8 cellular contexts compared by ENCODE assay signal in the genomic region with DNA sequence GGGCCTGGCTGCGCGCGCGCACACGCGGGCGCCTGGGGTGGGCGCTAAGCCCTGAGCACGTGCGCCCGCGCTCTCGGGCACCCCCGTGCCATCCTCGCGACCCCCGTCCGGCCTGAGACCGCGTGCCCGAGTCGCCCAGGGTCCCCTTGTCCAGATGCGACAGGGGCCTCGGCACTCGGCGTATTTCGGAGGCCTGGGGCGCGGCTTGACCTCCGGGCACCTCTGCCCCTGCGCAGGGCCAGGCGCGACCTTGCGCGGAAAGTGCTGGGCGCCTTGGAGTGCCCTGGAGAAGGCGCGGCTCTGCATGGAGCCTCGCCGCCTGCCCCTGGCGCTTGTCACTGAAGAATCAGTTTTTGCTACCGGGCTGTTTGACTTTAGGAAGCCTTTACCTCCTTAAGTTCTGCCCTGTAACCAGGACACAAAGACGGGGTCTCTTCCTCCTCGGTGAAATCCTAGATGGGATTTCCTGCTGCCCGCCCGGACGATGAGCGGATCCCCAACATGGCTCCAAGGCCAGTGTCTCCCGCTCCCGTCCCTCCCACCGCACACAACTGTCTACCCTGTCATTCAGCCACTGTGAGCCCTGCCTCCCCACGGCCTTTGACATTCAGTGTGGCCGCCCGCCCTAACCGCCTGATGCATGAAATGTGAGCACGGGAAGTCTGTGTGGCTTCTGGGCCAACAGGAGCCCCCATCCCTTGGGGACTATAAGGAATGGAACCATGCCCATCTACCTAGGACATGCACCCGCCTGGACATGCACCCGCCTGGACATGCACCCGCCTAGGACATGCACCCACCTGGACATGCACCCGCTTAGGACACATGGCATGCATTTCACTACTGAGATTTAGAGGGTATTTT. TPM values are rescaled to one million over a fixed set of nuclear protein-coding genes. Genes with fewer than 3 reads are reported as not detected.
A peak's percentile ranks its signal among the peaks of the same experiment; 100 is the strongest.
DNase-seq lines count a peak whose midpoint lies in the region; ATAC-seq and TF ChIP-seq lines count a peak whose summit lies in the region.

No MANE protein-coding gene starts in this region.

- peak overlapping the region; percentile 36 for H3K9ac ChIP-seq in fibroblast of lung (ENCODE audit: insufficient read depth, low read length)

- H3K36me3 ChIP-seq in RWPE2 (ENCODE audit: low read depth), result no peaks in the 10 kb centered on the region
- H3K36me3 ChIP-seq in fibroblast of lung (ENCODE audit: control insufficient read depth, insufficient read depth, low read length), result no peaks in the 10 kb centered on the region
- no peaks in the 10 kb centered on the region for H3K36me3 ChIP-seq in ovary

- no peak for DNase-seq in GM12864 (ENCODE audit: low read depth)
- DNase-seq in RWPE2 (ENCODE audit: low spot score), result no peak
- DNase-seq in fibroblast of lung (ENCODE audit: low read depth in 2 of 2), result no peak
- DNase-seq in ovary, result peak in 2 of 5 donors; percentile 42 to 47
- no peak for DNase-seq in SIG-M5 treated with dmso at 0.1 percent for 504 hours (lab: John Stamatoyannopoulos, UW; ENCODE audit: unreplicated experiment)
- no peak for DNase-seq in NK-92 treated with Interleukin-12 subunit alpha and Interleukin-12 subunit beta, amount 100 ng/mL, for 24 hours (lab: John Stamatoyannopoulos, UW)
- no peak for DNase-seq in GM19240 (ENCODE audit: insufficient read length, low spot score)

- H3K4me3 ChIP-seq in GM12864 (ENCODE audit: low read depth, low read length) (peak overlapping the region; percentile 63), RWPE2 (ENCODE audit: severe bottlenecking) (peak overlapping the region; percentile 59), fibroblast of lung (replicated peaks in 1 of 4; ENCODE audit: control extremely low read depth in 1 of 4, insufficient read depth in 1 of 4, low read depth in 3 of 4, low read length in 4 of 4) (peak overlapping the region; percentile 34 to 80 (median 72)), ovary (peak overlapping the region; percentile 90)

- ATAC-seq in RWPE2 (ENCODE audit: low read depth), result no peak
- ATAC-seq in GM21619 (IDR thresholded peaks at IDR 0.05; ENCODE audit: unreplicated experiment), result no peak

- H4K20me1 ChIP-seq in fibroblast of lung (ENCODE audit: control insufficient read depth, extremely low read depth, insufficient read depth, low read length), result no peaks in the 10 kb centered on the region

- H3K27me3 ChIP-seq in RWPE2 (ENCODE audit: insufficient read depth, poor library complexity, severe bottlenecking) (peaks cover 15% of the 10 kb centered on the region), fibroblast of lung (ENCODE audit: control insufficient read depth, insufficient read depth, low read length) (no peaks in the 10 kb centered on the region), ovary (no peaks in the 10 kb centered on the region)

- H3K27ac ChIP-seq in RWPE2 (ENCODE audit: poor library complexity, severe bottlenecking) (no peak overlapping the region), fibroblast of lung (ENCODE audit: insufficient read depth, low read length) (peak overlapping the region; percentile 28), ovary (peak overlapping the region; percentile 2 to 64)

- no peak for TF ChIP-seq CTCF in GM12864 (IDR thresholded peaks at IDR 0.05; ENCODE audit: low read depth, low read length, missing control alignments)
- no peak for TF ChIP-seq CTCF in RWPE2 (IDR thresholded peaks at IDR 0.05; ENCODE audit: poor library complexity, severe bottlenecking)
- no peak for TF ChIP-seq CTCF in fibroblast of lung (conservative IDR thresholded peaks at IDR 0.05 in 1 of 2, IDR thresholded peaks at IDR 0.05 in 1 of 2; ENCODE audit: low read depth in 1 of 2, low read length in 2 of 2)
- TF ChIP-seq CTCF in ovary (IDR thresholded peaks at IDR 0.05), result no peak

- H2AFZ ChIP-seq in fibroblast of lung (ENCODE audit: low read length), result peak overlapping the region; percentile 65

- intact Hi-C loops in ovary (cut with DNase I), result loop anchor here in 1 of 4 donors (2.0 to 5.0 kb wide), 2 partner anchors 22 to 143 kb away; no protein-coding TSS in a partner anchor

- H3K4me1 ChIP-seq in RWPE2 (ENCODE audit: insufficient read depth, poor library complexity, severe bottlenecking) (no peaks in the 10 kb centered on the region), fibroblast of lung (ENCODE audit: control insufficient read depth, extremely low read depth, insufficient read depth, low read length) (no peaks in the 10 kb centered on the region), ovary (ENCODE audit: insufficient read depth) (peaks cover 4% of the 10 kb centered on the region)

- H3K9me3 ChIP-seq in RWPE2 (ENCODE audit: severe bottlenecking), result no peaks in the 10 kb centered on the region
- H3K9me3 ChIP-seq in fibroblast of lung (ENCODE audit: control insufficient read depth, insufficient read depth, low read depth, low read length), result no peaks in the 10 kb centered on the region
- no peaks in the 10 kb centered on the region for H3K9me3 ChIP-seq in ovary

- H3K4me2 ChIP-seq in fibroblast of lung (ENCODE audit: extremely low read depth, insufficient read depth, low read length), result peak overlapping the region; percentile 87

- no peak for TF ChIP-seq POLR2A in ovary (IDR thresholded peaks at IDR 0.05)

- whole genome bisulfite sequencing in ovary, 3 donors, result 12 to 26% (median 19%) methylated on average over 42 to 60 of the region's 60 CpGs

- TF ChIP-seq EP300 in ovary (IDR thresholded peaks at IDR 0.05), result no peak

- H3K79me2 ChIP-seq in fibroblast of lung (ENCODE audit: control insufficient read depth, insufficient read depth, low read length), result no peaks in the 10 kb centered on the region

RNA-seq across cellular contexts. Expression of gene STK32C, which starts 1.1 kb away (rescaled TPM):
- total RNA-seq in fibroblast of lung (12.6 and 21.5 TPM in 2 replicates), ovary (10 to 100 TPM in 2 of 7 donors, 1 to 10 TPM in 5; 5.4 to 13.8 (median 9.5) TPM)
- polyA plus RNA-seq in fibroblast of lung (4.4 and 8.0 TPM in 2 replicates), ovary (1 to 10 TPM; 2.6 to 8.8 TPM)
- 8.4 and 17.6 TPM in 2 replicates for polyA plus RNA-seq in fibroblast of lung (2012)
- polyA minus RNA-seq in fibroblast of lung (ENCODE audit: low replicate concordance), result 8.6 and 15.8 TPM in 2 replicates

RNA-seq across cellular contexts. Expression of gene LRRC27, which starts 23.2 kb away (rescaled TPM):
- total RNA-seq in fibroblast of lung (11.7 and 13.1 TPM in 2 replicates), ovary (10 to 100 TPM in 3 of 7 donors, 1 to 10 TPM in 4; 7.4 to 12.3 (median 9.3) TPM)
- polyA plus RNA-seq in fibroblast of lung (3.5 and 4.1 TPM in 2 replicates), ovary (1 to 10 TPM; 7.6 to 9.6 TPM)
- 3.6 and 5.5 TPM in 2 replicates for polyA plus RNA-seq in fibroblast of lung (2012)
- 2.9 and 5.4 TPM in 2 replicates for polyA minus RNA-seq in fibroblast of lung (ENCODE audit: low replicate concordance)
